11 cellular contexts compared by ENCODE assay signal in the genomic region with DNA sequence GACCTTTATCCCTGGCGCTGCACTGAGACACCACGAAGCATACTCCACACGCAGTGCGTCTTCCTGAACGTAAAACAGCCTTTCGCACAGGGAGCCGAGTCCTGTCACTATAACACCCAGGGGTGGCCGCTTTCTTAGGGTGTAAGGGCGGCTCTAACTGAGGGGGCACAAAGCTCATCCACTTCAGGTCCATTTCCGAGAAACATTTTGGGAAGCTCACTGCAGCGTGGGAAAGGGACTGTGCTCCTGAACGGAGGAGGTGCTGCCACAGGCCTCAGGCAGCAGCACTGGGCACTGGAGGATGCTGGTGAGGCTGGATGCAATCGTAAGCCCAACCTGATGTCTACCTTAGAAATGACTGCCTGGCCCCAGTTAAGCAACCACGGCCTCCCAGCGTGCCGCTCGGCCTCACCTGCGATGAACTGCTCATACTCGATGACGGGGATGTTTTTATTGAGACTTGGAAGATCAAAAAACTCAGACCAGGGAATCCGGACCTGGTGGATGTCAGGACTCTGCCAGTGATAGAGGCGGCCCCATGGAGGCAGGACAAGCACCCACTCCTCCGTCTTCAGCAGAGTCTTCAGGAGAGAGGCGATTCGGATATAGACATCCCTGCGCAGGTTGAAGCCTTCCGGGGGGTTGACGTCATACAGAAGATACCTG. TPM values are rescaled to one million over a fixed set of nuclear protein-coding genes. Genes with fewer than 3 reads are reported as not detected.
A peak's percentile ranks its signal among the peaks of the same experiment; 100 is the strongest.
DNase-seq lines count a peak whose midpoint lies in the region; ATAC-seq and TF ChIP-seq lines count a peak whose summit lies in the region.
"Had no signal": no experiment of that assay in that cellular context is flagged by ENCODE, and none has a peak within 500 bp of the region (broad histone marks: within the 10 kb centered on the region; RNA-seq: fewer than 3 reads in every experiment).

No MANE protein-coding gene starts in this region.

- H3K4me1 ChIP-seq in neural progenitor cell = peaks cover 6% of the 10 kb centered on the region
- H3K4me1 ChIP-seq in foreskin keratinocyte = peaks cover 3% of the 10 kb centered on the region

- POLR2A ChIA-PET in CD4-positive, alpha-beta T cell (lab: Charles Lee) = no interaction called here

- DNase-seq in CD4-positive, alpha-beta T cell = peak in 1 of 10 experiments; percentile 22
- DNase-seq in Calu3 (no peak), neural progenitor cell (ENCODE audit: low spot score) (no peak), foreskin keratinocyte (no peak), HuH-7.5 (ENCODE audit: low spot score) (no peak)
- DNase-seq in stimulated activated naive CD4-positive, alpha-beta T cell treated with Interleukin-2 at 50 U/mL for 16 hours (lab: John Stamatoyannopoulos, UW) = no peak
- DNase-seq: amygdala; C1 segment of cervical spinal cord; mesendoderm; stimulated activated CD4-positive, alpha-beta T cell treated with anti-CD3 and anti-CD28 coated beads, Interleukin-2, amount 100 ng/mL, for 24 hours had no signal

- H3K4me1 Mint-ChIP-seq in CD4-positive, alpha-beta T cell (ENCODE audit: low read depth) = peaks cover 27% of the 10 kb centered on the region
- no peaks in the 10 kb centered on the region for H3K4me1 Mint-ChIP-seq in Calu3 (ENCODE audit: low read depth, unreplicated experiment)
- H3K4me1 Mint-ChIP-seq in brain = peaks cover 37% of the 10 kb centered on the region
- peaks cover 18% of the 10 kb centered on the region for H3K4me1 Mint-ChIP-seq in neural progenitor cell

- no peak overlapping the region for H3K27ac ChIP-seq in CD4-positive, alpha-beta T cell (ENCODE audit: low read depth, low read length)
- no peak overlapping the region for H3K27ac ChIP-seq in neural progenitor cell
- no peak overlapping the region for H3K27ac ChIP-seq in foreskin keratinocyte

- H2AFZ ChIP-seq in neural progenitor cell (replicated peaks) = no peak overlapping the region

- H3K36me3 ChIP-seq in neural progenitor cell = peaks cover 5% of the 10 kb centered on the region

- H3K4me3 ChIP-seq in neural progenitor cell = no peak overlapping the region

- H4K20me1 ChIP-seq in neural progenitor cell (ENCODE audit: low read depth) = peaks cover 38% of the 10 kb centered on the region

- H3K27ac Mint-ChIP-seq in CD4-positive, alpha-beta T cell = peak overlapping the region; percentile 55
- no peak overlapping the region for H3K27ac Mint-ChIP-seq in Calu3 (ENCODE audit: unreplicated experiment)
- H3K27ac Mint-ChIP-seq in brain = peak overlapping the region in 3 of 5 experiments; percentile 15 to 79 (median 21)
- H3K27ac Mint-ChIP-seq in neural progenitor cell = no peak overlapping the region

- peak overlapping the region; percentile 82 for H3K4me3 Mint-ChIP-seq in CD4-positive, alpha-beta T cell
- peak overlapping the region; percentile 21 for H3K4me3 Mint-ChIP-seq in Calu3 (ENCODE audit: low read depth, unreplicated experiment)
- peak overlapping the region; percentile 70 to 90 (median 80) for H3K4me3 Mint-ChIP-seq in brain
- peak overlapping the region; percentile 80 for H3K4me3 Mint-ChIP-seq in neural progenitor cell

- no peaks in the 10 kb centered on the region for H3K27me3 Mint-ChIP-seq in CD4-positive, alpha-beta T cell
- no peaks in the 10 kb centered on the region for H3K27me3 Mint-ChIP-seq in Calu3 (ENCODE audit: unreplicated experiment)
- peaks cover 2% of the 10 kb centered on the region for H3K27me3 Mint-ChIP-seq in brain
- H3K27me3 Mint-ChIP-seq in neural progenitor cell (ENCODE audit: insufficient read depth, low read depth) = no peaks in the 10 kb centered on the region

- no peaks in the 10 kb centered on the region for H3K9me3 Mint-ChIP-seq in CD4-positive, alpha-beta T cell
- H3K9me3 Mint-ChIP-seq in Calu3 (ENCODE audit: low read depth, unreplicated experiment) (no peaks in the 10 kb centered on the region), brain (peaks cover 0 to 2% (median 0%) of the 10 kb centered on the region in 5 experiments), neural progenitor cell (no peaks in the 10 kb centered on the region)

- CTCF ChIA-PET in CD4-positive, alpha-beta T cell (lab: Charles Lee) = no interaction called here
- CTCF ChIA-PET in Calu3 (lab: Charles Lee) = no interaction called here

- no peak overlapping the region for H3K4me2 ChIP-seq in neural progenitor cell

- H3K36me3 Mint-ChIP-seq in CD4-positive, alpha-beta T cell (ENCODE audit: low read depth) = peaks cover 46% of the 10 kb centered on the region
- H3K36me3 Mint-ChIP-seq in Calu3 (ENCODE audit: insufficient read depth, unreplicated experiment) = peaks cover 30% of the 10 kb centered on the region
- H3K36me3 Mint-ChIP-seq in brain = peaks cover 42% of the 10 kb centered on the region
- peaks cover 24% of the 10 kb centered on the region for H3K36me3 Mint-ChIP-seq in neural progenitor cell

- peaks cover 20% of the 10 kb centered on the region for H3F3A ChIP-seq in neural progenitor cell (ENCODE audit: low read depth)

- intact Hi-C loops in CD4-positive, alpha-beta T cell (cut with DNase I, micrococcal nuclease) = loop anchor here in 1 of 2 experiments (5.0 to 10.0 kb wide), 4 partner anchors 211 to 1039 kb away; partner anchors contain the start of genes ADARB1, C21orf58, LSS and PCNT
- intact Hi-C loops in Calu3 (cut with micrococcal nuclease; ENCODE audit: unreplicated experiment) = no loop called here

- no peak overlapping the region for H3K9ac ChIP-seq in neural progenitor cell

- TF ChIP-seq CTCF in CD4-positive, alpha-beta T cell (IDR thresholded peaks at IDR 0.05) = no peak
- no peak for TF ChIP-seq CTCF in Calu3 (IDR thresholded peaks at IDR 0.05; ENCODE audit: unreplicated experiment)
- no peak for TF ChIP-seq CTCF in brain (conservative IDR thresholded peaks at IDR 0.05)
- TF ChIP-seq CTCF in neural progenitor cell (IDR thresholded peaks at IDR 0.05) = no peak
- no peak for TF ChIP-seq CTCF in foreskin keratinocyte (conservative IDR thresholded peaks at IDR 0.05)

- no peak for ATAC-seq in CD4-positive, alpha-beta T cell (ENCODE audit: poor library complexity)
- no peak for ATAC-seq in foreskin keratinocyte

- no TSS peak for BruUV-seq in Calu3 (replicated peaks; lab: Mats Ljungman, UMichigan)

- no peaks in the 10 kb centered on the region for H3K9me3 ChIP-seq in CD4-positive, alpha-beta T cell (ENCODE audit: control insufficient read depth, low read length)
- no peaks in the 10 kb centered on the region for H3K9me3 ChIP-seq in neural progenitor cell (ENCODE audit: low read depth)

- H3K79me2 ChIP-seq in neural progenitor cell (ENCODE audit: low read depth) = peaks cover 35% of the 10 kb centered on the region

- no peaks in the 10 kb centered on the region for H3K27me3 ChIP-seq in CD4-positive, alpha-beta T cell (ENCODE audit: control insufficient read depth, insufficient read depth, low read length)
- H3K27me3 ChIP-seq in neural progenitor cell (no peaks in the 10 kb centered on the region), foreskin keratinocyte (no peaks in the 10 kb centered on the region)

RNA-seq across cellular contexts. Expression of gene POFUT2, which starts 2.3 kb away (rescaled TPM):
- 10 to 100 TPM; 56.6 to 57.2 TPM for total RNA-seq in CD4-positive, alpha-beta T cell
- 31.4 and 32.9 TPM in 2 replicates for total RNA-seq in Calu3 (2022)
- 11.5 TPM for polyA plus RNA-seq in brain (ENCODE audit: insufficient read depth, low read depth, low replicate concordance)
- 28.5 and 42.7 TPM in 2 replicates for total RNA-seq in neural progenitor cell (ENCODE audit: low replicate concordance)
- total RNA-seq in foreskin keratinocyte = 15.6 and 18.3 TPM in 2 replicates
- 12.2 and 13.3 TPM in 2 replicates for polyA plus RNA-seq in foreskin keratinocyte

Comparison
In these comparisons a context has a peak if more than half of its experiments do, and no peak if none do; other contexts are left out.
1. H3K27ac Mint-ChIP-seq: peak in CD4-positive, alpha-beta T cell (single experiment) and brain (3 of 5); none in Calu3 (single experiment) and neural progenitor cell (single experiment).
2. H3K4me3 Mint-ChIP-seq: peak in every context shown above with its lines; median percentile 82 in CD4-positive, alpha-beta T cell; 80 in brain; 80 in neural progenitor cell; 21 in Calu3.